Comparison of ENCODE assay signal across 1 cellular context in genomic region chr13:113926951-113927660, GRCh38.
TF ChIP-seq lines count a peak whose summit lies in the region.

No MANE protein-coding gene starts in this region.

TF ChIP-seq in IMR-90, 13 proteins besides CTCF, POLR2A, EP300 and RAD21 (continued from another document):
- no peak for TF ChIP-seq CEBPB (IDR thresholded peaks at IDR 0.05; ENCODE audit: low read depth, low read length)
- TF ChIP-seq MXI1 (IDR thresholded peaks at IDR 0.05; ENCODE audit: borderline replicate concordance, low read depth, low read length): no peak
- TF ChIP-seq BHLHE40 (IDR thresholded peaks at IDR 0.05; ENCODE audit: low read depth, low read length): no peak
- no peak for TF ChIP-seq FOS (IDR thresholded peaks at IDR 0.05; ENCODE audit: low read depth, low read length)
- TF ChIP-seq MAZ (IDR thresholded peaks at IDR 0.05; ENCODE audit: borderline replicate concordance, low read depth, low read length): no peak
TF ChIP-seq in IMR-90: peak in this region for 0.
